Comparison of ENCODE assay signal across 15 cellular contexts in genomic region chr2:9791711-9792110, GRCh38.
"Had no signal": no experiment of that assay in that cellular context is flagged by ENCODE, and none has a peak within 500 bp of the region (broad histone marks: within the 10 kb centered on the region; RNA-seq: fewer than 3 reads in every experiment).

No MANE protein-coding gene starts in this region.

- H3K36me3 ChIP-seq: ascending aorta, gastroesophageal sphincter, ovary, sigmoid colon, spleen, tibial artery, uterus had no signal

- H3K79me2 ChIP-seq: hepatocyte had no signal

- H3K4me1 ChIP-seq: ascending aorta, sigmoid colon, uterus had no signal

- H3K4me2 ChIP-seq: hepatocyte had no signal

- DNase-seq: activated CD4-positive, alpha-beta T cell treated with anti-CD3 and anti-CD28 coated beads, Interleukin-2, amount 50 U/mL, for 1 hour; activated CD8-positive, alpha-beta memory T cell treated with anti-CD3 and anti-CD28 coated beads for 24 hours; activated naive CD4-positive, alpha-beta T cell treated with Interleukin-2 at 50 U/mL for 16 hours; caudate nucleus; erythroblast; ovary; sigmoid colon; spleen; uterus had no signal

- H3K4me3 ChIP-seq: ascending aorta, gastroesophageal sphincter, hepatocyte, ovary, sigmoid colon, spleen, tibial artery, uterus had no signal

- FAIRE-seq: colon, keratinocyte had no signal

- ATAC-seq: gastroesophageal sphincter had no signal

- H3K27me3 ChIP-seq: ascending aorta, gastroesophageal sphincter, hepatocyte, ovary, sigmoid colon, spleen, uterus had no signal

- H3K9me3 ChIP-seq: ascending aorta, ovary, uterus had no signal

- H3K27ac ChIP-seq: ascending aorta, gastroesophageal sphincter, hepatocyte, ovary, sigmoid colon, tibial artery, uterus had no signal

- H2AFZ ChIP-seq: hepatocyte had no signal
